8 cellular contexts compared by ENCODE assay signal in genomic region chr19:10424011-10424637, GRCh38. TPM values are rescaled to one million over a fixed set of nuclear protein-coding genes. Genes with fewer than 3 reads are reported as not detected.
DNase-seq lines count a peak whose midpoint lies in the region; FAIRE-seq and TF ChIP-seq lines count a peak whose summit lies in the region.

No MANE protein-coding gene starts in this region.

- no peaks in the 10 kb centered on the region for H3K36me3 ChIP-seq in kidney (ENCODE audit: control insufficient read depth in 1 of 2, insufficient read depth in 2 of 2, low read length in 2 of 2)

- TF ChIP-seq CTCF in AG04449 (IDR thresholded peaks at IDR 0.05; ENCODE audit: insufficient read depth, low read length, missing control alignments), result peak; percentile 98
- peak; percentile 96 for TF ChIP-seq CTCF in GM13976 (IDR thresholded peaks at IDR 0.05; ENCODE audit: borderline replicate concordance, control extremely low read depth, extremely low read depth, insufficient read depth, missing control alignments)
- TF ChIP-seq CTCF in VCaP (conservative IDR thresholded peaks at IDR 0.05), result peak; percentile 91
- TF ChIP-seq CTCF in kidney (IDR thresholded peaks at IDR 0.05; ENCODE audit: borderline replicate concordance, extremely low read depth, insufficient read depth), result peak; percentile 77

- in situ Hi-C loops in GM13976 (cut with MboI; ENCODE audit: low sequenced_read_pairs, unreplicated experiment), result no loop called here

- H3K9ac ChIP-seq in kidney (ENCODE audit: low read length in 2 of 2), result no peak overlapping the region

- H3K4me1 ChIP-seq in kidney (ENCODE audit: control insufficient read depth in 1 of 2, insufficient read depth in 1 of 2, low read depth in 1 of 2, low read length in 2 of 2), result peaks cover 0 to 16% of the 10 kb centered on the region in 2 donors

- FAIRE-seq in kidney (lab: Jason Lieb, UNC), result no peak

- no peak for DNase-seq in AG04449 (ENCODE audit: low read depth, low spot score)
- peak; percentile 77 for DNase-seq in GM13976 (ENCODE audit: low spot score)
- peak; percentile 21 for DNase-seq in NCI-H1694 treated with DMSO at 0.1 percent for 48 hours (lab: John Stamatoyannopoulos, UW)
- DNase-seq in cerebellar cortex (ENCODE audit: low spot score), result peak; percentile 79
- peak; percentile 91 for DNase-seq in kidney
- peak; percentile 75 to 78 for DNase-seq in stimulated activated CD4-positive, alpha-beta T cell treated with anti-CD3 and anti-CD28 coated beads, Interleukin-2, amount 100 ng/mL, for 24 hours
- no peak for DNase-seq in GM19240 (ENCODE audit: insufficient read length, low spot score)

- no peak overlapping the region for H3K27ac ChIP-seq in VCaP
- H3K27ac ChIP-seq in kidney (ENCODE audit: low read depth in 2 of 2, low read length in 2 of 2), result no peak overlapping the region

- intact Hi-C loops in kidney (cut with DNase I), result no loop called here

- POLR2A ChIA-PET in AG04449 (lab: Yijun Ruan, JAX), result interaction anchor here (0.7 to 1.0 kb wide), 3 partner anchors 19 to 90 kb away, joined by 3 to 4 read pairs (median 4); partner anchors contain the start of gene CDC37

- CTCF ChIA-PET in AG04449 (lab: Yijun Ruan, JAX), result interaction anchor here (0.6 to 13.3 kb wide), 16 partner anchors 9 to 293 kb away, joined by 3 to 392 read pairs (median 4); partner anchors contain the start of genes CDC37 and ICAM5

- H3K4me3 ChIP-seq in AG04449 (ENCODE audit: low read depth, low read length) (peak overlapping the region; percentile 52), kidney (ENCODE audit: low read length in 2 of 2) (peak overlapping the region in 1 of 2 donors; percentile 29)

- no peaks in the 10 kb centered on the region for H3K9me3 ChIP-seq in kidney (ENCODE audit: control insufficient read depth in 1 of 2, low read length in 2 of 2)

RNA-seq across cellular contexts. Expression of gene PDE4A, which starts 3.8 kb away (rescaled TPM):
- total RNA-seq in kidney, result 17.5 TPM
- 4.5 TPM for polyA plus RNA-seq in kidney (ENCODE audit: insufficient read depth, low read depth, low replicate concordance)

RNA-seq across cellular contexts. Expression of gene CDC37, which starts 20.8 kb away (rescaled TPM):
- 139 TPM for total RNA-seq in kidney
- polyA plus RNA-seq in kidney (ENCODE audit: insufficient read depth, low read depth, low replicate concordance), result 149 TPM

RNA-seq across cellular contexts. Expression of gene TYK2, which starts 43.8 kb away (rescaled TPM):
- 127 TPM for total RNA-seq in kidney
- 131 TPM for polyA plus RNA-seq in kidney (ENCODE audit: insufficient read depth, low read depth, low replicate concordance)

Comparison
In these comparisons a context has a peak if more than half of its experiments do, and no peak if none do; other contexts are left out.
1. DNase-seq: peak in GM13976 (single experiment), NCI-H1694 treated with DMSO at 0.1 percent for 48 hours (single experiment), cerebellar cortex (single experiment), kidney (single experiment) and stimulated activated CD4-positive, alpha-beta T cell treated with anti-CD3 and anti-CD28 coated beads, Interleukin-2, amount 100 ng/mL, for 24 hours (2 of 2); none in AG04449 (single experiment) and GM19240 (single experiment).
2. Peak in every context shown above with its lines, with median percentiles within 50 percentile points of each other: CTCF ChIP-seq.